ENCODE assay signal across 1 cellular context in genomic region chrX:23228950-23229448, GRCh38.
TF ChIP-seq lines count a peak whose summit lies in the region.

No MANE protein-coding gene starts in this region.

TF ChIP-seq in WTC11, 78 proteins besides CTCF, POLR2A, EP300 and RAD21 (continued from another document):
- no peak for TF ChIP-seq HMGXB4 (CRISPR knock-in tag; IDR thresholded peaks at IDR 0.05)
- no peak for TF ChIP-seq NFATC4 (CRISPR knock-in tag; IDR thresholded peaks at IDR 0.05)
- no peak for TF ChIP-seq ERG (CRISPR knock-in tag; IDR thresholded peaks at IDR 0.05)
- TF ChIP-seq ZNF512 (CRISPR knock-in tag; IDR thresholded peaks at IDR 0.05; ENCODE audit: borderline replicate concordance): no peak
- no peak for TF ChIP-seq ZNF423 (CRISPR knock-in tag; IDR thresholded peaks at IDR 0.05)
